ENCODE assay signal across 9 cellular contexts in the genomic region with DNA sequence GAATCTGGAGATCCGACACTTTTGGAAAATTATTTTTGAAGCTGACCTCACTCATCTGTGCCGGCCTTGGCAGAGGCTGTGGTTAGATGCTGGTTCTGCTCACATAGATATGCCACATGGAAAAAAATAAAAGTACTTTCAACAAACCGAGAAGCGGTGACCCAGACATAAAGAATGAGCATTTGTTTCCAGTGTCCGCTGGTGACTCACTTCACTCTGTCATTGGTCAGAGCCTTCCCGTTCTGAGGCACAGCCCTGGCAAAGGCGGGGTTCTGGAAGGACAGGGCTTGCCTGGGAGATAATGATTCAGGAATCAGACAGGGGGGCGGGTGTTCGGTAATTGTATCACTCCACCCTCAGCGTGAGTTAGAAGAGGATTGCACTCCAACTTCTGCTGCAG.
A peak's percentile ranks its signal among the peaks of the same experiment; 100 is the strongest.
DNase-seq lines count a peak whose midpoint lies in the region; ATAC-seq, FAIRE-seq and TF ChIP-seq lines count a peak whose summit lies in the region.
"Had no signal": no experiment of that assay in that cellular context is flagged by ENCODE, and none has a peak within 500 bp of the region (broad histone marks: within the 10 kb centered on the region; RNA-seq: fewer than 3 reads in every experiment).

No MANE protein-coding gene starts in this region.

- no peak for TF ChIP-seq CTCF in AG04449 (IDR thresholded peaks at IDR 0.05; ENCODE audit: insufficient read depth, low read length, missing control alignments)
- TF ChIP-seq CTCF in K562 (IDR thresholded peaks at IDR 0.05 in 2 of 3, conservative IDR thresholded peaks at IDR 0.05 in 1 of 3; ENCODE audit: insufficient read depth in 2 of 3, low read depth in 1 of 3, low read length in 3 of 3): no peak
- TF ChIP-seq CTCF in glutamatergic neuron (IDR thresholded peaks at IDR 0.05; ENCODE audit: partially characterized antibody, unreplicated experiment): no peak

- H3K4me3 ChIP-seq in AG04449 (ENCODE audit: low read depth, low read length) (no peak overlapping the region), K562 (no peak overlapping the region)
- H3K4me3 ChIP-seq: upper lobe of right lung had no signal

- no peaks in the 10 kb centered on the region for H3K9me3 ChIP-seq in K562 (replicated peaks; ENCODE audit: control insufficient read depth, insufficient read depth, low read depth, low read length)
- H3K9me3 ChIP-seq: upper lobe of right lung had no signal

- H3K36me3 ChIP-seq in K562 (ENCODE audit: control insufficient read depth, insufficient read depth, low read length): no peaks in the 10 kb centered on the region
- H3K36me3 ChIP-seq: upper lobe of right lung had no signal

- no peak overlapping the region for H3K27ac ChIP-seq in K562 (ENCODE audit: extremely low read depth, low read depth, low read length)
- H3K27ac ChIP-seq: upper lobe of right lung had no signal

- intact Hi-C loops in K562 (cut with micrococcal nuclease) (no loop called here), left colon (cut with DNase I, micrococcal nuclease) (no loop called here)
- intact Hi-C loops in activated T-helper 2 cell treated with anti-CD3 and anti-CD28 coated beads, Interferon-gamma antibody, Interleukin-2, Interleukin-4, amounts not matched to agents 10 μg/mL and 5 μg/mL and 100 μg/mL, durations not matched to agents 14 hours and 24 hours and 36 hours (cut with micrococcal nuclease): no loop called here

- TF ChIP-seq POLR2A in K562 (conservative IDR thresholded peaks at IDR 0.05): no peak

- no peaks in the 10 kb centered on the region for H3K9me3 Mint-ChIP-seq in activated T-helper 2 cell treated with anti-CD3 and anti-CD28 coated beads, Interferon-gamma antibody, Interleukin-2, Interleukin-4, amounts not matched to agents 10 μg/mL and 5 μg/mL and 100 μg/mL, durations not matched to agents 14 hours and 24 hours and 36 hours
- H3K9me3 Mint-ChIP-seq in glutamatergic neuron (ENCODE audit: unreplicated experiment): no peaks in the 10 kb centered on the region

- no peak overlapping the region for H2AFZ ChIP-seq in K562 (ENCODE audit: low read depth, low read length)

- no peaks in the 10 kb centered on the region for H3K79me2 ChIP-seq in K562 (ENCODE audit: control insufficient read depth, insufficient read depth, low read length)

- ATAC-seq in K562: no peak
- no peak for ATAC-seq in left colon
- ATAC-seq: upper lobe of right lung had no signal

- 1% methylated on average over 8 of the region's 10 CpGs for WGBS in K562 (ENCODE audit: insufficient coverage, low coverage, missing lambda C conversion rate)

- no peak overlapping the region for H3K27ac Mint-ChIP-seq in activated T-helper 2 cell treated with anti-CD3 and anti-CD28 coated beads, Interferon-gamma antibody, Interleukin-2, Interleukin-4, amounts not matched to agents 10 μg/mL and 5 μg/mL and 100 μg/mL, durations not matched to agents 14 hours and 24 hours and 36 hours
- H3K27ac Mint-ChIP-seq in glutamatergic neuron (ENCODE audit: unreplicated experiment): no peak overlapping the region

- no peak for FAIRE-seq in K562 (lab: Jason Lieb, UNC)

- DNase-seq in AG04449 (ENCODE audit: low read depth, low spot score): peak; percentile 76
- DNase-seq in LHCN-M2 (ENCODE audit: low read depth): peak; percentile 97
- DNase-seq in K562 (ENCODE audit: extremely low read depth in 1 of 4, low spot score in 3 of 4): peak in 3 of 4 experiments; percentile 4 to 8 (median 5)
- peak; percentile 5 to 28 for DNase-seq in left colon
- DNase-seq in activated T-helper 2 cell treated with anti-CD3 and anti-CD28 coated beads, Interferon-gamma antibody, Interleukin-2, Interleukin-4, amounts not matched to agents 10 μg/mL and 5 μg/mL and 100 μg/mL, durations not matched to agents 14 hours and 24 hours and 36 hours (ENCODE audit: low spot score): no peak
- no peak for DNase-seq in activated CD8-positive, alpha-beta memory T cell treated with anti-CD3 and anti-CD28 coated beads, Interleukin-2, amount 50 U/mL, for 48 hours
- no peak for DNase-seq in hippocampal formation (lab: John Stamatoyannopoulos, UW)
- no peak for DNase-seq in glutamatergic neuron
- DNase-seq: upper lobe of right lung had no signal

- no TSS peak for BruUV-seq in K562 (replicated peaks; lab: Mats Ljungman, UMichigan)

- H3K27me3 ChIP-seq in K562 (ENCODE audit: control insufficient read depth in 2 of 2, insufficient read depth in 2 of 2, low read length in 2 of 2): no peaks in the 10 kb centered on the region
- H3K27me3 ChIP-seq: upper lobe of right lung had no signal

- no peak overlapping the region for H3K9ac ChIP-seq in K562 (ENCODE audit: insufficient read depth in 1 of 2, low read depth in 2 of 2, low read length in 2 of 2)

- no peak for TF ChIP-seq EP300 in K562 (IDR thresholded peaks at IDR 0.05; ENCODE audit: low read length)

- CTCF ChIA-PET in AG04449 (lab: Yijun Ruan, JAX) (no interaction called here), K562 (lab: Yijun Ruan, JAX; ENCODE audit: low intra/inter-chr PET ratio) (no interaction called here)

- no peaks in the 10 kb centered on the region for H3K4me1 Mint-ChIP-seq in activated T-helper 2 cell treated with anti-CD3 and anti-CD28 coated beads, Interferon-gamma antibody, Interleukin-2, Interleukin-4, amounts not matched to agents 10 μg/mL and 5 μg/mL and 100 μg/mL, durations not matched to agents 14 hours and 24 hours and 36 hours (ENCODE audit: low read depth)
- no peaks in the 10 kb centered on the region for H3K4me1 Mint-ChIP-seq in glutamatergic neuron (ENCODE audit: low read depth, unreplicated experiment)

- H3K36me3 Mint-ChIP-seq in activated T-helper 2 cell treated with anti-CD3 and anti-CD28 coated beads, Interferon-gamma antibody, Interleukin-2, Interleukin-4, amounts not matched to agents 10 μg/mL and 5 μg/mL and 100 μg/mL, durations not matched to agents 14 hours and 24 hours and 36 hours (ENCODE audit: low read depth): no peaks in the 10 kb centered on the region
- no peaks in the 10 kb centered on the region for H3K36me3 Mint-ChIP-seq in glutamatergic neuron (ENCODE audit: unreplicated experiment)

- H3K4me1 ChIP-seq in K562 (replicated peaks in 1 of 2; ENCODE audit: control insufficient read depth in 2 of 2, insufficient read depth in 2 of 2, low read length in 2 of 2): no peaks in the 10 kb centered on the region; a peak in 1 of 5 replicates
- H3K4me1 ChIP-seq: upper lobe of right lung had no signal

- H3K27me3 Mint-ChIP-seq in activated T-helper 2 cell treated with anti-CD3 and anti-CD28 coated beads, Interferon-gamma antibody, Interleukin-2, Interleukin-4, amounts not matched to agents 10 μg/mL and 5 μg/mL and 100 μg/mL, durations not matched to agents 14 hours and 24 hours and 36 hours (ENCODE audit: low read depth): no peaks in the 10 kb centered on the region
- peaks cover 3% of the 10 kb centered on the region for H3K27me3 Mint-ChIP-seq in glutamatergic neuron (ENCODE audit: unreplicated experiment)

- POLR2A ChIA-PET in AG04449 (lab: Yijun Ruan, JAX): no interaction called here
- POLR2A ChIA-PET in K562 (lab: Yijun Ruan, JAX): no interaction called here

- no peak for TF ChIP-seq RAD21 in K562 (CRISPR knock-in tag; conservative IDR thresholded peaks at IDR 0.05 in 1 of 2, IDR thresholded peaks at IDR 0.05 in 1 of 2)

- in situ Hi-C loops in K562 (cut with MboI): no loop called here

- H3K4me3 Mint-ChIP-seq in activated T-helper 2 cell treated with anti-CD3 and anti-CD28 coated beads, Interferon-gamma antibody, Interleukin-2, Interleukin-4, amounts not matched to agents 10 μg/mL and 5 μg/mL and 100 μg/mL, durations not matched to agents 14 hours and 24 hours and 36 hours (ENCODE audit: low read depth): no peak overlapping the region
- no peak overlapping the region for H3K4me3 Mint-ChIP-seq in glutamatergic neuron (ENCODE audit: unreplicated experiment)

- H4K20me1 ChIP-seq in K562 (replicated peaks; ENCODE audit: control insufficient read depth, insufficient read depth, low read length): no peaks in the 10 kb centered on the region

- no peak overlapping the region for H3K4me2 ChIP-seq in K562 (ENCODE audit: insufficient read depth, low read length)

- H3K9me1 ChIP-seq in K562 (ENCODE audit: control insufficient read depth, insufficient read depth, low read length): no peaks in the 10 kb centered on the region

TF ChIP-seq in K562, 482 proteins besides CTCF, POLR2A, EP300 and RAD21:
- TF ChIP-seq TARDBP (IDR thresholded peaks at IDR 0.05): no peak
- TF ChIP-seq LARP7 (IDR thresholded peaks at IDR 0.05): no peak
- TF ChIP-seq, protein P1, sequence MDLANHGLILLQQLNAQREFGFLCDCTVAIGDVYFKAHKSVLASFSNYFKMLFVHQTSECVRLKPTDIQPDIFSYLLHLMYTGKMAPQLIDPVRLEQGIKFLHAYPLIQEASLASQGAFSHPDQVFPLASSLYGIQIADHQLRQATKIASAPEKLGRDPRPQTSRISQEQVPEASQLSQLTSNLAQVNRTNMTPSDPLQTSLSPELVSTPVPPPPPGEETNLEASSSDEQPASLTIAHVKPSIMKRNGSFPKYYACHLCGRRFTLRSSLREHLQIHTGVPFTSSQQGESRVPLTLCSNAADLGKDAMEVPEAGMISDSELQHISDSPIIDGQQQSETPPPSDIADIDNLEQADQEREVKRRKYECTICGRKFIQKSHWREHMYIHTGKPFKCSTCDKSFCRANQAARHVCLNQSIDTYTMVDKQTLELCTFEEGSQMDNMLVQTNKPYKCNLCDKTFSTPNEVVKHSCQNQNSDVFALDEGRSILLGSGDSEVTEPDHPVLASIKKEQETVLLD (IDR thresholded peaks at IDR 0.05): no peak
- TF ChIP-seq, protein P2, sequence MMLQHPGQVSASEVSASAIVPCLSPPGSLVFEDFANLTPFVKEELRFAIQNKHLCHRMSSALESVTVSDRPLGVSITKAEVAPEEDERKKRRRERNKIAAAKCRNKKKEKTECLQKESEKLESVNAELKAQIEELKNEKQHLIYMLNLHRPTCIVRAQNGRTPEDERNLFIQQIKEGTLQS (IDR thresholded peaks at IDR 0.05): no peak
- TF ChIP-seq, protein P2 (CRISPR knock-in tag; conservative IDR thresholded peaks at IDR 0.05): no peak
- peak; percentile 71 for TF ChIP-seq FOSL1 (tag; conservative IDR thresholded peaks at IDR 0.05)

Comparison
In these comparisons a context has a peak if more than half of its experiments do, and no peak if none do; other contexts are left out.
1. DNase-seq: peak in AG04449 (single experiment), LHCN-M2 (single experiment), K562 (3 of 4) and left colon (2 of 2); none in activated T-helper 2 cell treated with anti-CD3 and anti-CD28 coated beads, Interferon-gamma antibody, Interleukin-2, Interleukin-4, amounts not matched to agents 10 μg/mL and 5 μg/mL and 100 μg/mL, durations not matched to agents 14 hours and 24 hours and 36 hours (single experiment), activated CD8-positive, alpha-beta memory T cell treated with anti-CD3 and anti-CD28 coated beads, Interleukin-2, amount 50 U/mL, for 48 hours (single experiment), hippocampal formation (0 of 2) and glutamatergic neuron (single experiment).